8 cellular contexts compared by ENCODE assay signal in the genomic region with DNA sequence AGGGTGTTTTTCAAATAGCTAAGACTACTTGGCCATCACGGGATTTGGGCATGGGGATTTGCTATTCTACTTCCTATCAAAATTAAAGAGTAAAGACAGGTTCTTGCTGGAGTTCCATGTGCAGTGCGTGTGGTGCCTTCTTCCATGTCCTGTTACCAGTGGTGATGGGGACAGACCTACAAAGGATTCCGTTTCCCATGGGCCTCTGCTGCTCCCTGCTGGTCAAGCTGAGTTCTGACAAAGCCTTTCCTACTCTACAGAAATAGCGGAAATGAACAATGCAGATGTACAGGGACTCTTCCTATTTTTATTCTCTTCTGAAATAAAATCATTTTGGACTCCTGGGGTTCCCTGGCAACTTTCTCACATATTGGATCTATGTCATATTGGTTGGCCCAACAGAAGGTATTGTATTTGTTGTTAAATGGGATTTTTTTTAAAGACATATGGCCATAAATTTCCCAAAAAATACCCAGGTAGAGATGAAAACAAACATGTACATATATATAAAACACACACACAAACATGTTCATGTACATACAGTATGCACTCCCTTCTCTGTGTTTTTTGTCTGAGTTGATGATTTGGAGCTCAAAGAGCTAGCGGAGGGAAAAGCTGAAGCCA.
DNase-seq lines count a peak whose midpoint lies in the region; ATAC-seq, FAIRE-seq and TF ChIP-seq lines count a peak whose summit lies in the region.

No MANE protein-coding gene starts in this region.

- peaks cover 0 to 6% of the 10 kb centered on the region in 2 donors for H3K36me3 ChIP-seq in body of pancreas (replicated peaks in 1 of 2; ENCODE audit: insufficient read depth in 1 of 2, low read depth in 2 of 2)
- no peaks in the 10 kb centered on the region for H3K36me3 ChIP-seq in iPS DF 6.9 (ENCODE audit: control insufficient read depth, insufficient read depth, low read length)

- H3K9me3 ChIP-seq in body of pancreas (no peaks in the 10 kb centered on the region), iPS DF 6.9 (ENCODE audit: control insufficient read depth, insufficient read depth, low read length) (no peaks in the 10 kb centered on the region)

- intact Hi-C loops in body of pancreas (cut with DNase I): loop anchor here (10.0 kb wide), 1 partner anchor 168 kb away; no protein-coding TSS in a partner anchor

- peak; percentile 77 for FAIRE-seq in TTC549 (lab: Jason Lieb, UNC)

- 25 to 27% methylated on average over 5 of the region's 5 CpGs for WGBS in body of pancreas, 2 donors
- no CpG with 5 or more reads among the region's 5 CpGs for WGBS in iPS DF 6.9 (ENCODE audit: insufficient coverage, insufficient read length)

- H3K4me3 ChIP-seq in AG04449 (ENCODE audit: low read depth, low read length): no peak overlapping the region
- no peak overlapping the region for H3K4me3 ChIP-seq in body of pancreas
- no peak overlapping the region for H3K4me3 ChIP-seq in iPS DF 6.9 (ENCODE audit: low read length)

- H3K27me3 ChIP-seq in body of pancreas (no peaks in the 10 kb centered on the region), iPS DF 6.9 (ENCODE audit: control insufficient read depth, insufficient read depth, low read length) (no peaks in the 10 kb centered on the region)

- DNase-seq in AG04449 (ENCODE audit: low read depth, low spot score) (no peak), NCI-H2081 (lab: John Stamatoyannopoulos, UW) (peak; percentile 75 to 84), body of pancreas (peak; percentile 75 to 77 (median 76)), iPS DF 6.9 (ENCODE audit: low read depth, low spot score) (peak; percentile 63)
- peak; percentile 4 to 41 for DNase-seq in stimulated activated CD4-positive, alpha-beta T cell treated with anti-CD3 and anti-CD28 coated beads, Interleukin-1b, Interleukin-23, amount 100 ng/mL, for 1 hour (ENCODE audit: low read depth in 2 of 2)

- ATAC-seq in GM18519 (IDR thresholded peaks at IDR 0.05; ENCODE audit: low FRiP score, unreplicated experiment): peak; percentile 60
- ATAC-seq in HG03025 (IDR thresholded peaks at IDR 0.05; ENCODE audit: low FRiP score, unreplicated experiment): peak; percentile 70
- peak; percentile 88 for ATAC-seq in body of pancreas

- CTCF ChIA-PET in AG04449 (lab: Yijun Ruan, JAX): interaction anchor here (0.6 to 6.5 kb wide), 51 partner anchors 8 to 1456 kb away, joined by 3 to 97 read pairs (median 4); no protein-coding TSS in a partner anchor

- H3K27ac ChIP-seq in body of pancreas (no peak overlapping the region), iPS DF 6.9 (ENCODE audit: low read length) (no peak overlapping the region)

- TF ChIP-seq CTCF in AG04449 (IDR thresholded peaks at IDR 0.05; ENCODE audit: insufficient read depth, low read length, missing control alignments) (peak; percentile 89), body of pancreas (IDR thresholded peaks at IDR 0.05) (peak; percentile 81 to 91 (median 89))

- no peak for TF ChIP-seq POLR2A in body of pancreas (IDR thresholded peaks at IDR 0.05)

- peaks cover 11% of the 10 kb centered on the region for H3K4me1 ChIP-seq in body of pancreas
- H3K4me1 ChIP-seq in iPS DF 6.9 (ENCODE audit: control insufficient read depth, insufficient read depth, low read length): 0 out of 2 replicates have a peak, but pooled peaks cover 1% of the 10 kb centered on the region

- POLR2A ChIA-PET in AG04449 (lab: Yijun Ruan, JAX): no interaction called here
